In genomic region chr6:80357674-80358073, GRCh38 we compare ENCODE assay signal across 16 cellular contexts.
"Had no signal": no experiment of that assay in that cellular context is flagged by ENCODE, and none has a peak within 500 bp of the region (broad histone marks: within the 10 kb centered on the region; RNA-seq: fewer than 3 reads in every experiment).

No MANE protein-coding gene starts in this region.

- H3K9ac ChIP-seq: neural progenitor cell had no signal

- H3K27ac ChIP-seq: colonic mucosa, neural progenitor cell, testis had no signal

- H3K36me3 ChIP-seq: colonic mucosa had no signal

- H3K4me3 ChIP-seq: colonic mucosa, neural progenitor cell, testis had no signal

- ATAC-seq: activated CD4-positive, CD25-positive, alpha-beta regulatory T cell treated with anti-CD3 and anti-CD28 coated beads, Interleukin-2, amount 50 U/mL, for 24 hours; activated naive CD8-positive, alpha-beta T cell treated with anti-CD3 and anti-CD28 coated beads, Interleukin-2, amount 50 U/mL, for 24 hours; activated T-cell treated with anti-CD3 and anti-CD28 coated beads, Interleukin-2, amount 50 U/mL, for 4 hours; stimulated activated memory B cell treated with anti-CD40 and anti-IgM and Interleukin-4, amounts not matched to agents 10 μg/mL and 1 μg/mL and 100 μg/mL, for 72 hours had no signal

- H3K27me3 ChIP-seq: colonic mucosa, neural progenitor cell, testis had no signal

- DNase-seq: activated CD4-positive, alpha-beta T cell treated with anti-CD3 and anti-CD28 coated beads, Interleukin-2, amount 50 U/mL, for 1 hour; activated CD8-positive, alpha-beta memory T cell treated with anti-CD3 and anti-CD28 coated beads, Interleukin-2, amount 50 U/mL, for 4 hours; activated naive CD4-positive, alpha-beta T cell treated with anti-CD3 and anti-CD28 coated beads, Interleukin-2, amount 10 ng/mL, durations not matched to agents 7 days and 5 days; activated naive CD8-positive, alpha-beta T cell treated with anti-CD3 and anti-CD28 coated beads, Interleukin-2, amount 50 U/mL, for 24 hours; activated T-cell treated with anti-CD3 and anti-CD28 coated beads, Interleukin-2, amount 50 U/mL, for 4 hours; anterior cingulate cortex; colonic mucosa; endodermal cell; hypothalamus; stimulated activated CD4-positive, alpha-beta T cell treated with anti-CD3 and anti-CD28 coated beads, Interleukin-4, amount 100 ng/mL, for 4 hours; T-helper 1 cell; T1000; testis had no signal

- H2AFZ ChIP-seq: neural progenitor cell had no signal

- H3K9me3 ChIP-seq: colonic mucosa, testis had no signal

- H3K4me2 ChIP-seq: neural progenitor cell had no signal

- H3K4me1 ChIP-seq: colonic mucosa, testis had no signal
